21 cellular contexts compared by ENCODE assay signal in the genomic region with DNA sequence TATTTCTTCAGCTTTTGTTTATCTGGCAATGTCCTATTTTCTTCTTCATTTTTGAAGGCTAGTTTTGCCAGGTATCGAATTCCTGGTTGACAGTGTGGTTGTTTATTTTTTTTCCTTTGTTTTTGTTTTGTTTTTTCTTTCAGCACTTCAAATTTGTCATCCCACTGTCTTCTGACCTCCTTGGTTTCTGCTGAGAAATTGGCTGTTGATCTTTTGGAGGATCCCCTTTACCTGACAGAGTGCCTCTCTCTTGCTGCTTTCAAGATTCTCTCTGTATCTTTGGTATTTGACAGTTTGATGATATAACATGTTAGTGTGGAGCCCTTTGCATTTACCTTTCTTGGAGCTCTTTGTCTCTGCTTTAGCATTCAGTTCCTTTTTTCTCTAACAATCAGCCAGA. TPM values are rescaled to one million over a fixed set of nuclear protein-coding genes. Genes with fewer than 3 reads are reported as not detected.
DNase-seq lines count a peak whose midpoint lies in the region; ATAC-seq, FAIRE-seq and TF ChIP-seq lines count a peak whose summit lies in the region.
"Had no signal": no experiment of that assay in that cellular context is flagged by ENCODE, and none has a peak within 500 bp of the region (broad histone marks: within the 10 kb centered on the region; RNA-seq: fewer than 3 reads in every experiment).

No MANE protein-coding gene starts in this region.

- no peaks in the 10 kb centered on the region for H3K36me3 ChIP-seq in HepG2 (replicated peaks in 1 of 2; ENCODE audit: control insufficient read depth in 1 of 2, insufficient read depth in 2 of 2, low read length in 2 of 2)
- H3K36me3 ChIP-seq in right lobe of liver: no peaks in the 10 kb centered on the region
- no peaks in the 10 kb centered on the region for H3K36me3 ChIP-seq in K562 (ENCODE audit: control insufficient read depth, insufficient read depth, low read length)
- H3K36me3 ChIP-seq: BLaER1 treated with 17β-estradiol and CSF1 and Interleukin-3, amounts not matched to agents 10 nM and 100 nM had no signal

- ATAC-seq in HepG2 (no peak), right lobe of liver (no peak), K562 (no peak), GM21367 (IDR thresholded peaks at IDR 0.05; ENCODE audit: unreplicated experiment) (no peak)
- ATAC-seq: A549; CD8-positive, alpha-beta T cell had no signal

- intact Hi-C loops in HepG2 (cut with micrococcal nuclease; ENCODE audit: unreplicated experiment): no loop called here
- intact Hi-C loops in right lobe of liver (cut with DNase I): no loop called here
- intact Hi-C loops in K562 (cut with micrococcal nuclease): no loop called here

- TF ChIP-seq CTCF in HepG2 (CRISPR knock-in tag; IDR thresholded peaks at IDR 0.05): no peak
- TF ChIP-seq CTCF in right lobe of liver (IDR thresholded peaks at IDR 0.05): no peak
- no peak for TF ChIP-seq CTCF in K562 (IDR thresholded peaks at IDR 0.05 in 2 of 3, conservative IDR thresholded peaks at IDR 0.05 in 1 of 3; ENCODE audit: insufficient read depth in 2 of 3, low read depth in 1 of 3, low read length in 3 of 3)

- POLR2A ChIA-PET in HepG2 (lab: Yijun Ruan, JAX): interaction anchor here (1.5 kb wide), 1 partner anchor 10 kb away, joined by 7 read pairs; the partner anchor contains the start of gene ATF7IP2
- POLR2A ChIA-PET in K562 (lab: Yijun Ruan, JAX): no interaction called here

- no peak for TF ChIP-seq RAD21 in HepG2 (CRISPR knock-in tag; IDR thresholded peaks at IDR 0.05)
- no peak for TF ChIP-seq RAD21 in K562 (CRISPR knock-in tag; conservative IDR thresholded peaks at IDR 0.05 in 1 of 2, IDR thresholded peaks at IDR 0.05 in 1 of 2)

- WGBS in HepG2 (ENCODE audit: low lambda C conversion rate): 56% methylated on average over 1 of the region's 1 CpG
- 69% methylated on average over 1 of the region's 1 CpG for WGBS in right lobe of liver (ENCODE audit: insufficient coverage, low coverage, low lambda C conversion rate, missing lambda C conversion rate)
- 45% methylated on average over 1 of the region's 1 CpG for WGBS in K562 (ENCODE audit: insufficient coverage, low coverage, missing lambda C conversion rate)

- no peaks in the 10 kb centered on the region for H4K20me1 ChIP-seq in HepG2 (ENCODE audit: insufficient read depth, low read length)
- H4K20me1 ChIP-seq in K562 (replicated peaks; ENCODE audit: control insufficient read depth, insufficient read depth, low read length): no peaks in the 10 kb centered on the region
- H4K20me1 ChIP-seq: BLaER1 treated with 17β-estradiol and CSF1 and Interleukin-3, amounts not matched to agents 10 nM and 100 nM had no signal

- CTCF ChIA-PET in HepG2 (lab: Yijun Ruan, JAX; ENCODE audit: low intra/inter-chr PET ratio, low total read pairs): no interaction called here
- CTCF ChIA-PET in K562 (lab: Yijun Ruan, JAX; ENCODE audit: low intra/inter-chr PET ratio): no interaction called here

- H3K27me3 ChIP-seq in HepG2 (ENCODE audit: control insufficient read depth in 1 of 2, insufficient read depth in 2 of 2, low read length in 2 of 2): no peaks in the 10 kb centered on the region
- H3K27me3 ChIP-seq in right lobe of liver: no peaks in the 10 kb centered on the region
- no peaks in the 10 kb centered on the region for H3K27me3 ChIP-seq in K562 (ENCODE audit: control insufficient read depth in 2 of 2, insufficient read depth in 2 of 2, low read length in 2 of 2)
- H3K27me3 ChIP-seq: BLaER1 treated with 17β-estradiol and CSF1 and Interleukin-3, amounts not matched to agents 10 nM and 100 nM had no signal

- DNase-seq in HepG2 (ENCODE audit: low spot score) (no peak), right lobe of liver (no peak), K562 (ENCODE audit: extremely low read depth in 1 of 4, low spot score in 3 of 4) (no peak)
- DNase-seq in activated CD4-positive, alpha-beta T cell treated with anti-CD3 and anti-CD28 coated beads, Interleukin-2, amount 50 U/mL, for 4 hours: no peak
- DNase-seq: AML-193; Caco-2; Calu3; CD4-positive, alpha-beta T cell; CD8-positive, alpha-beta T cell; DMS79 treated with DMSO at 0.1 percent for 48 hours; GF-D8 had no signal

- H3K9ac ChIP-seq in HepG2 (ENCODE audit: insufficient read depth, low read depth, low read length) (no peak overlapping the region), K562 (ENCODE audit: insufficient read depth in 1 of 2, low read depth in 2 of 2, low read length in 2 of 2) (no peak overlapping the region)
- H3K9ac ChIP-seq: BLaER1 treated with 17β-estradiol and CSF1 and Interleukin-3, amounts not matched to agents 10 nM and 100 nM had no signal

- no peak for TF ChIP-seq EP300 in HepG2 (IDR thresholded peaks at IDR 0.05; ENCODE audit: low read depth in 2 of 2, low read length in 2 of 2)
- no peak for TF ChIP-seq EP300 in HepG2 (CRISPR knock-in tag; IDR thresholded peaks at IDR 0.05; ENCODE audit: borderline replicate concordance)
- no peak for TF ChIP-seq EP300 in K562 (IDR thresholded peaks at IDR 0.05; ENCODE audit: low read length)

- H3K4me3 ChIP-seq in HepG2 (replicated peaks in 1 of 3; ENCODE audit: insufficient read depth in 1 of 3, low read depth in 2 of 3, low read length in 3 of 3) (no peak overlapping the region), right lobe of liver (no peak overlapping the region), K562 (no peak overlapping the region)
- H3K4me3 ChIP-seq: A549; BLaER1 treated with 17β-estradiol and CSF1 and Interleukin-3, amounts not matched to agents 10 nM and 100 nM had no signal

- H2AFZ ChIP-seq in HepG2 (ENCODE audit: low read length): no peak overlapping the region
- no peak overlapping the region for H2AFZ ChIP-seq in K562 (ENCODE audit: low read depth, low read length)

- H3K27ac ChIP-seq in HepG2 (ENCODE audit: extremely low read length, insufficient read depth, low read length) (no peak overlapping the region), right lobe of liver (no peak overlapping the region), K562 (ENCODE audit: extremely low read depth, low read depth, low read length) (no peak overlapping the region)
- H3K27ac ChIP-seq: 22Rv1; A549; BLaER1 treated with 17β-estradiol and CSF1 and Interleukin-3, amounts not matched to agents 10 nM and 100 nM; C4-2B had no signal

- H3K4me1 ChIP-seq in HepG2 (ENCODE audit: insufficient read depth, low read length) (peaks cover 26% of the 10 kb centered on the region), right lobe of liver (no peaks in the 10 kb centered on the region), K562 (replicated peaks in 1 of 2; ENCODE audit: control insufficient read depth in 2 of 2, insufficient read depth in 2 of 2, low read length in 2 of 2) (no peaks in the 10 kb centered on the region; a peak in 1 of 5 replicates)
- H3K4me1 ChIP-seq: A549; BLaER1 treated with 17β-estradiol and CSF1 and Interleukin-3, amounts not matched to agents 10 nM and 100 nM; Caco-2 had no signal

- in situ Hi-C loops in HepG2 (cut with HindIII; ENCODE audit: extremely low pct_ligation_motif_present, low pct_unique_long_range_greater_than_20kb) (no loop called here), K562 (cut with MboI) (no loop called here)

- H3K9me3 ChIP-seq in HepG2 (ENCODE audit: low read length) (no peaks in the 10 kb centered on the region), right lobe of liver (no peaks in the 10 kb centered on the region), K562 (replicated peaks; ENCODE audit: control insufficient read depth, insufficient read depth, low read depth, low read length) (peaks cover 6% of the 10 kb centered on the region; the same call in 1 of the 2 replicates)
- H3K9me3 ChIP-seq: Caco-2 had no signal

- H3K9me1 ChIP-seq in K562 (ENCODE audit: control insufficient read depth, insufficient read depth, low read length): no peaks in the 10 kb centered on the region

- no TSS peak for BruUV-seq in HepG2 (replicated peaks; lab: Mats Ljungman, UMichigan)
- BruUV-seq in K562 (replicated peaks; lab: Mats Ljungman, UMichigan): no TSS peak

- H3K4me2 ChIP-seq in HepG2 (ENCODE audit: low read depth, low read length) (no peak overlapping the region), K562 (ENCODE audit: insufficient read depth, low read length) (no peak overlapping the region)
- H3K4me2 ChIP-seq: A549; BLaER1 treated with 17β-estradiol and CSF1 and Interleukin-3, amounts not matched to agents 10 nM and 100 nM had no signal

- TF ChIP-seq POLR2A in HepG2 (IDR thresholded peaks at IDR 0.05; ENCODE audit: insufficient read depth in 1 of 2, low read depth in 2 of 2, low read length in 2 of 2) (no peak), right lobe of liver (IDR thresholded peaks at IDR 0.05) (no peak), K562 (conservative IDR thresholded peaks at IDR 0.05) (no peak)

- H3K79me2 ChIP-seq in HepG2 (ENCODE audit: insufficient read depth, low read length): no peaks in the 10 kb centered on the region
- H3K79me2 ChIP-seq in K562 (ENCODE audit: control insufficient read depth, insufficient read depth, low read length): no peaks in the 10 kb centered on the region

- no peak for FAIRE-seq in HepG2 (lab: Jason Lieb, UNC)
- no peak for FAIRE-seq in K562 (lab: Jason Lieb, UNC)
- FAIRE-seq: A549, D721Med, G401.6, GM12891, GM19239 had no signal

RNA-seq across cellular contexts. Expression of gene ATF7IP2, which starts 9.6 kb away (rescaled TPM):
- total RNA-seq in HepG2 (2016; rRNA removed; fragmentation: Illumina TruSeq; extraction: Trizol): 98.1 and 117 TPM in 2 replicates
- 101 and 109 TPM in 2 replicates for total RNA-seq in HepG2 (2016; cell fraction: cytosol; rRNA removed; fragmentation: Illumina TruSeq; extraction: Trizol; ENCODE audit: low read depth)
- 106 and 115 TPM in 2 replicates for total RNA-seq in HepG2 (2016; cell fraction: insoluble cytoplasmic fraction; rRNA removed; fragmentation: Illumina TruSeq; extraction: Trizol)
- total RNA-seq in HepG2 (2016; cell fraction: membrane; rRNA removed; fragmentation: Illumina TruSeq; extraction: Trizol): 107 and 129 TPM in 2 replicates
- total RNA-seq in HepG2 (2016; cell fraction: nucleus; rRNA removed; fragmentation: Illumina TruSeq; extraction: Trizol): 161 and 171 TPM in 2 replicates
- polyA plus RNA-seq in HepG2 (2011; rRNA removed): 128 and 217 TPM in 2 replicates
- 62.4 and 72.6 TPM in 2 replicates for polyA plus RNA-seq in HepG2 (2011; cell fraction: cytosol; rRNA removed)
- 208 and 219 TPM in 2 replicates for polyA plus RNA-seq in HepG2 (2011; cell fraction: nucleus; rRNA removed)
- 35.1 and 53.6 TPM in 2 replicates for polyA plus RNA-seq in HepG2 (2012)
- polyA plus RNA-seq in HepG2 (2016; cell fraction: cytosol; fragmentation: Illumina TruSeq; extraction: Trizol; ENCODE audit: low read depth): 30.6 and 34.0 TPM in 2 replicates
- polyA plus RNA-seq in HepG2 (2016; cell fraction: insoluble cytoplasmic fraction; fragmentation: Illumina TruSeq; extraction: Trizol; ENCODE audit: low read depth): 100 and 111 TPM in 2 replicates
- polyA plus RNA-seq in HepG2 (2016; cell fraction: membrane; fragmentation: Illumina TruSeq; extraction: Trizol; ENCODE audit: low read depth): 46.8 and 54.0 TPM in 2 replicates
- polyA plus RNA-seq in HepG2 (2016; cell fraction: nucleus; fragmentation: Illumina TruSeq; extraction: Trizol; ENCODE audit: insufficient read depth, low read depth): 251 and 257 TPM in 2 replicates
- polyA minus RNA-seq in HepG2 (2011; rRNA and poly(A)+ RNA removed; ENCODE audit: low replicate concordance): 0.33 and 64.9 TPM in 2 replicates
- polyA minus RNA-seq in HepG2 (2011; cell fraction: cytosol; rRNA and poly(A)+ RNA removed): 15.6 and 16.1 TPM in 2 replicates
- 264 and 280 TPM in 2 replicates for polyA minus RNA-seq in HepG2 (2011; cell fraction: nucleus; rRNA and poly(A)+ RNA removed)
- total RNA-seq in right lobe of liver: 10 to 100 TPM; 13.0 to 42.8 (median 24.0) TPM
- 246 and 608 TPM in 2 replicates for total RNA-seq in K562 (2011; cell fraction: chromatin; rRNA removed; ENCODE audit: low replicate concordance)
- total RNA-seq in K562 (2011; cell fraction: nucleolus; rRNA removed): 106 and 143 TPM in 2 replicates
- total RNA-seq in K562 (2011; cell fraction: nucleoplasm; rRNA removed): 321 and 392 TPM in 2 replicates
- total RNA-seq in K562 (2014; rRNA removed): 107 and 134 TPM in 2 replicates
- total RNA-seq in K562 (2014; rRNA removed; fragmentation: Illumina TruSeq; extraction: Trizol): 196 and 231 TPM in 2 replicates
- total RNA-seq in K562 (2015; rRNA removed; fragmentation: Illumina TruSeq; extraction: Trizol): 156 and 162 TPM in 2 replicates
- 131 and 138 TPM in 2 replicates for total RNA-seq in K562 (2021)
- 152 and 185 TPM in 2 replicates for polyA plus RNA-seq in K562 (2011; rRNA removed)
- polyA plus RNA-seq in K562 (2011; cell fraction: cytosol; rRNA removed): 52.5 and 114 TPM in 2 replicates
- 181 and 232 TPM in 2 replicates for polyA plus RNA-seq in K562 (2011; cell fraction: nucleus; rRNA removed)
- polyA plus RNA-seq in K562 (2012): 165 and 294 TPM in 2 replicates
- 214 and 273 TPM in 2 replicates for polyA plus RNA-seq in K562 (2014; fragmentation: Illumina TruSeq; extraction: Trizol)
- 100 to 1,000 TPM; 352 to 511 TPM for polyA plus RNA-seq in K562 (2014; fragmentation: Nextera tagmentation; extraction: Ambion mirVana)
- polyA plus RNA-seq in K562 (2014; rRNA removed): 449 and 515 TPM in 2 replicates
- 177 and 221 TPM in 2 replicates for polyA minus RNA-seq in K562 (2011; rRNA and poly(A)+ RNA removed)
- 16.4 and 17.5 TPM in 2 replicates for polyA minus RNA-seq in K562 (2011; cell fraction: cytosol; rRNA and poly(A)+ RNA removed)
- polyA minus RNA-seq in K562 (2011; cell fraction: nucleus; rRNA and poly(A)+ RNA removed): 56.8 and 112 TPM in 2 replicates
- total RNA-seq: A172 had no signal

Comparison
In these comparisons a context has a peak if more than half of its experiments do, and no peak if none do; other contexts are left out.
1. Of the 241 proteins assayed by ChIP-seq in both HepG2 and K562: peak only in HepG2: none; only in K562: TRIM24; in both: ZFP1; in neither: 239.